Comparison of ENCODE assay signal across 8 cellular contexts in genomic region chr1:153633161-153633746, GRCh38. TPM values are rescaled to one million over a fixed set of nuclear protein-coding genes. Genes with fewer than 3 reads are reported as not detected.
DNase-seq lines count a peak whose midpoint lies in the region; TF ChIP-seq lines count a peak whose summit lies in the region.

No MANE protein-coding gene starts in this region.

- DNase-seq in brain microvascular endothelial cell (no peak), mesenchymal stem cell (no peak), germinal center (ENCODE audit: low spot score) (no peak), NCI-H128 (lab: John Stamatoyannopoulos, UW; ENCODE audit: unreplicated experiment) (no peak)
- DNase-seq in effector CD4-positive, alpha-beta T cell: no peak
- DNase-seq in stimulated activated CD4-positive, alpha-beta T cell treated with anti-CD3 and anti-CD28 coated beads, Interleukin-4, amount 100 ng/mL, for 1 hour: no peak

- H3K23ac ChIP-seq in mesenchymal stem cell (ENCODE audit: low read length in 2 of 2): no peak overlapping the region

- WGBS in mesenchymal stem cell: 84% methylated on average over 14 of the region's 18 CpGs

- peak overlapping the region in 3 of 11 experiments; percentile 98 to 100 (median 99); a peak in 4 of 22 replicates for H3K9ac ChIP-seq in BLaER1 treated with 17β-estradiol and CSF1 and Interleukin-3, amounts not matched to agents 10 nM and 100 nM
- no peak overlapping the region for H3K9ac ChIP-seq in HUES48 (ENCODE audit: low read depth, low read length)
- H3K9ac ChIP-seq in mesenchymal stem cell (ENCODE audit: low read length): peak overlapping the region; percentile 100

- H4K8ac ChIP-seq in mesenchymal stem cell (ENCODE audit: low read length): no peak overlapping the region

- peak overlapping the region; percentile 21 to 93 (median 48); a peak in 21 of 22 replicates for H3K4me2 ChIP-seq in BLaER1 treated with 17β-estradiol and CSF1 and Interleukin-3, amounts not matched to agents 10 nM and 100 nM
- H3K4me2 ChIP-seq in mesenchymal stem cell (ENCODE audit: low read length, poor library complexity, severe bottlenecking): peak overlapping the region; percentile 31

- H2BK15ac ChIP-seq in mesenchymal stem cell (ENCODE audit: low read depth, poor library complexity, severe bottlenecking): peak overlapping the region; percentile 83

- H2AFZ ChIP-seq in mesenchymal stem cell (ENCODE audit: low read depth, low read length): no peak overlapping the region

- H3K4me1 ChIP-seq in BLaER1 treated with 17β-estradiol and CSF1 and Interleukin-3, amounts not matched to agents 10 nM and 100 nM: peaks cover 72 to 80% (median 77%) of the 10 kb centered on the region in 10 experiments
- H3K4me1 ChIP-seq in HUES48 (ENCODE audit: control insufficient read depth, insufficient read depth, low read length) (peaks cover 7% of the 10 kb centered on the region; the same call in 1 of the 2 replicates), mesenchymal stem cell (ENCODE audit: control insufficient read depth, insufficient read depth, low read depth, low read length) (peaks cover 17% of the 10 kb centered on the region)

- in situ Hi-C loops in brain microvascular endothelial cell (cut with HindIII; ENCODE audit: low pct_ligation_motif_present, low sequenced_read_pairs): no loop called here

- peaks cover 7% of the 10 kb centered on the region for H3K79me1 ChIP-seq in mesenchymal stem cell (replicated peaks; ENCODE audit: low read length, poor library complexity, severe bottlenecking)

- H2BK120ac ChIP-seq in mesenchymal stem cell (ENCODE audit: low read depth, low read length): no peak overlapping the region

- peaks cover 0 to 17% (median 0%) of the 10 kb centered on the region in 11 experiments; a peak in 8 of 22 replicates for H4K20me1 ChIP-seq in BLaER1 treated with 17β-estradiol and CSF1 and Interleukin-3, amounts not matched to agents 10 nM and 100 nM

- no peak for TF ChIP-seq CTCF in brain microvascular endothelial cell (IDR thresholded peaks at IDR 0.05; ENCODE audit: low read depth, low read length, missing control alignments)

- H3K18ac ChIP-seq in mesenchymal stem cell (ENCODE audit: low read depth in 1 of 2, low read length in 2 of 2): peak overlapping the region; percentile 34 to 64

- H2BK5ac ChIP-seq in mesenchymal stem cell (ENCODE audit: low read depth, low read length, poor library complexity, severe bottlenecking): no peak overlapping the region

- H2AK5ac ChIP-seq in mesenchymal stem cell (ENCODE audit: low read length, severe bottlenecking): peak overlapping the region; percentile 85

- H4K91ac ChIP-seq in mesenchymal stem cell (ENCODE audit: low read length): peak overlapping the region; percentile 66

- peak overlapping the region in 9 of 10 experiments; percentile 73 to 85 (median 81); a peak in 15 of 20 replicates for H3K4me3 ChIP-seq in BLaER1 treated with 17β-estradiol and CSF1 and Interleukin-3, amounts not matched to agents 10 nM and 100 nM
- H3K4me3 ChIP-seq in HUES48 (ENCODE audit: low read depth, low read length): peak overlapping the region; percentile 100
- H3K4me3 ChIP-seq in brain microvascular endothelial cell (ENCODE audit: low read depth, low read length): peak overlapping the region; percentile 41
- H3K4me3 ChIP-seq in mesenchymal stem cell (ENCODE audit: insufficient read depth in 1 of 2, low read depth in 1 of 2, low read length in 2 of 2): peak overlapping the region in 1 of 2 experiments; percentile 98

- H3K4ac ChIP-seq in mesenchymal stem cell (ENCODE audit: low read depth in 1 of 2, low read length in 2 of 2): peak overlapping the region; percentile 47 to 65

- H3K36me3 ChIP-seq in BLaER1 treated with 17β-estradiol and CSF1 and Interleukin-3, amounts not matched to agents 10 nM and 100 nM: peaks cover 28 to 52% (median 33%) of the 10 kb centered on the region in 11 experiments
- H3K36me3 ChIP-seq in HUES48 (ENCODE audit: control insufficient read depth, insufficient read depth, low read length): peaks cover 30% of the 10 kb centered on the region
- peaks cover 20% of the 10 kb centered on the region for H3K36me3 ChIP-seq in brain microvascular endothelial cell (replicated peaks)
- peaks cover 18 to 31% of the 10 kb centered on the region in 2 experiments for H3K36me3 ChIP-seq in mesenchymal stem cell (ENCODE audit: control insufficient read depth in 1 of 2, insufficient read depth in 2 of 2, low read depth in 1 of 2, low read length in 2 of 2)

- peak overlapping the region in 10 of 11 experiments; percentile 98 to 100 (median 99); a peak in 17 of 22 replicates for H3K27ac ChIP-seq in BLaER1 treated with 17β-estradiol and CSF1 and Interleukin-3, amounts not matched to agents 10 nM and 100 nM
- H3K27ac ChIP-seq in HUES48 (ENCODE audit: low read depth, low read length): peak overlapping the region; percentile 24
- peak overlapping the region; percentile 98 for H3K27ac ChIP-seq in brain microvascular endothelial cell
- peak overlapping the region; percentile 19 for H3K27ac ChIP-seq in mesenchymal stem cell (ENCODE audit: low read length, poor library complexity, severe bottlenecking)

- H2BK12ac ChIP-seq in mesenchymal stem cell (ENCODE audit: low read length in 2 of 2): peak overlapping the region in 1 of 2 experiments; percentile 78

- H3K9me3 ChIP-seq in BLaER1 treated with 17β-estradiol and CSF1 and Interleukin-3, amounts not matched to agents 10 nM and 100 nM (replicated peaks in 1 of 11): peaks cover 0 to 14% (median 3%) of the 10 kb centered on the region in 11 experiments; a peak in 6 of 22 replicates
- no peaks in the 10 kb centered on the region for H3K9me3 ChIP-seq in HUES48 (ENCODE audit: control insufficient read depth, insufficient read depth, low read length)
- no peaks in the 10 kb centered on the region for H3K9me3 ChIP-seq in mesenchymal stem cell (ENCODE audit: control insufficient read depth, low read length)

- no peaks in the 10 kb centered on the region for H3K27me3 ChIP-seq in BLaER1 treated with 17β-estradiol and CSF1 and Interleukin-3, amounts not matched to agents 10 nM and 100 nM
- H3K27me3 ChIP-seq in HUES48 (ENCODE audit: control insufficient read depth, insufficient read depth, low read length): no peaks in the 10 kb centered on the region
- no peaks in the 10 kb centered on the region for H3K27me3 ChIP-seq in brain microvascular endothelial cell (replicated peaks)
- no peaks in the 10 kb centered on the region for H3K27me3 ChIP-seq in mesenchymal stem cell (ENCODE audit: control insufficient read depth in 1 of 2, insufficient read depth in 1 of 2, low read length in 2 of 2)

- no peak overlapping the region for H3K14ac ChIP-seq in mesenchymal stem cell (ENCODE audit: low read length in 2 of 2)

RNA-seq across cellular contexts. Expression of gene CHTOP, which starts 0.6 kb away (rescaled TPM):
- polyA plus RNA-seq in mesenchymal stem cell (2013, experiment 1 of 2): 33.6 TPM
- 34.1 TPM for polyA plus RNA-seq in mesenchymal stem cell (2013, experiment 2 of 2)

RNA-seq across cellular contexts. Expression of gene S100A1, which starts 5.0 kb away (rescaled TPM):
- 0.29 TPM for polyA plus RNA-seq in mesenchymal stem cell (2013, experiment 1 of 2)
- polyA plus RNA-seq in mesenchymal stem cell (2013, experiment 2 of 2): 0.25 TPM

RNA-seq across cellular contexts. Expression of gene S100A13, which starts 5.9 kb away (rescaled TPM):
- polyA plus RNA-seq in mesenchymal stem cell (2013, experiment 1 of 2): 420 TPM
- 417 TPM for polyA plus RNA-seq in mesenchymal stem cell (2013, experiment 2 of 2)

RNA-seq across cellular contexts. Expression of gene S100A14, which starts 17.1 kb away (rescaled TPM):
- 0.07 TPM for polyA plus RNA-seq in mesenchymal stem cell (2013, experiment 1 of 2)
- polyA plus RNA-seq in mesenchymal stem cell (2013, experiment 2 of 2): not detected

RNA-seq across cellular contexts. Expression of gene S100A16, which starts 20.3 kb away (rescaled TPM):
- 123 TPM for polyA plus RNA-seq in mesenchymal stem cell (2013, experiment 1 of 2)
- polyA plus RNA-seq in mesenchymal stem cell (2013, experiment 2 of 2): 128 TPM

Comparison
In these comparisons a context has a peak if more than half of its experiments do, and no peak if none do; other contexts are left out.
1. H3K27ac ChIP-seq: peak in every context shown above with its lines; median percentile 99 in BLaER1 treated with 17β-estradiol and CSF1 and Interleukin-3, amounts not matched to agents 10 nM and 100 nM; 98 in brain microvascular endothelial cell; 24 in HUES48; 19 in mesenchymal stem cell.